In genomic region chr2:241842620-241843211, GRCh38 we compare ENCODE assay signal across 9 cellular contexts. TPM values are rescaled to one million over a fixed set of nuclear protein-coding genes. Genes with fewer than 3 reads are reported as not detected.
A peak's percentile ranks its signal among the peaks of the same experiment; 100 is the strongest.
DNase-seq lines count a peak whose midpoint lies in the region; ATAC-seq and TF ChIP-seq lines count a peak whose summit lies in the region.
"Had no signal": no experiment of that assay in that cellular context is flagged by ENCODE, and none has a peak within 500 bp of the region (broad histone marks: within the 10 kb centered on the region; RNA-seq: fewer than 3 reads in every experiment).

No MANE protein-coding gene starts in this region.

- peak; percentile 60 for ATAC-seq in activated naive CD8-positive, alpha-beta T cell treated with anti-CD3 and anti-CD28 coated beads, Interleukin-2, amount 50 U/mL, for 24 hours

- peak overlapping the region; percentile 71 for H3K4me3 Mint-ChIP-seq in activated naive CD8-positive, alpha-beta T cell treated with anti-CD3 and anti-CD28 coated beads, Interleukin-2, amount 50 U/mL, for 24 hours
- no peak overlapping the region for H3K4me3 Mint-ChIP-seq in chondrocyte (ENCODE audit: unreplicated experiment)

- H3K27ac Mint-ChIP-seq in activated naive CD8-positive, alpha-beta T cell treated with anti-CD3 and anti-CD28 coated beads, Interleukin-2, amount 50 U/mL, for 24 hours: peak overlapping the region; percentile 87
- H3K27ac Mint-ChIP-seq in chondrocyte (ENCODE audit: unreplicated experiment): no peak overlapping the region

- peaks cover 15% of the 10 kb centered on the region for H3K27me3 Mint-ChIP-seq in activated naive CD8-positive, alpha-beta T cell treated with anti-CD3 and anti-CD28 coated beads, Interleukin-2, amount 50 U/mL, for 24 hours
- H3K27me3 Mint-ChIP-seq in chondrocyte (ENCODE audit: low read depth): peaks cover 19% of the 10 kb centered on the region

- no peak for TF ChIP-seq CTCF in chondrocyte (IDR thresholded peaks at IDR 0.05)

- TF ChIP-seq POLR2A in GM18526 (IDR thresholded peaks at IDR 0.05; ENCODE audit: extremely low read depth, insufficient read length): peak; percentile 16

- peak overlapping the region; percentile 31 for H3K27ac ChIP-seq in muscle layer of duodenum (ENCODE audit: low read length)
- H3K27ac ChIP-seq: cardiac muscle cell had no signal

- peaks cover 10% of the 10 kb centered on the region for H3K36me3 Mint-ChIP-seq in activated naive CD8-positive, alpha-beta T cell treated with anti-CD3 and anti-CD28 coated beads, Interleukin-2, amount 50 U/mL, for 24 hours (ENCODE audit: low read depth)
- H3K36me3 Mint-ChIP-seq in chondrocyte (ENCODE audit: low read depth): no peaks in the 10 kb centered on the region

- H3K9me3 Mint-ChIP-seq in activated naive CD8-positive, alpha-beta T cell treated with anti-CD3 and anti-CD28 coated beads, Interleukin-2, amount 50 U/mL, for 24 hours: no peaks in the 10 kb centered on the region
- no peaks in the 10 kb centered on the region for H3K9me3 Mint-ChIP-seq in chondrocyte (ENCODE audit: low read depth)

- H3K27me3 ChIP-seq in muscle layer of duodenum (ENCODE audit: low read depth, low read length) (no peaks in the 10 kb centered on the region), MG63 (peaks cover 6% of the 10 kb centered on the region)

- DNase-seq in MV-4-11 (lab: John Stamatoyannopoulos, UW) (peak; percentile 94), NCI-H2171 (lab: John Stamatoyannopoulos, UW) (no peak), chondrocyte (ENCODE audit: low spot score) (no peak), MG63 (no peak), NCI-H345 treated with DMSO at 0.1 percent for 48 hours (lab: John Stamatoyannopoulos, UW; ENCODE audit: unreplicated experiment) (no peak)
- peak; percentile 73 for DNase-seq in activated naive CD8-positive, alpha-beta T cell treated with anti-CD3 and anti-CD28 coated beads, Interleukin-2, amount 50 U/mL, for 24 hours

- H3K4me1 Mint-ChIP-seq in activated naive CD8-positive, alpha-beta T cell treated with anti-CD3 and anti-CD28 coated beads, Interleukin-2, amount 50 U/mL, for 24 hours: peaks cover 43% of the 10 kb centered on the region
- peaks cover 18% of the 10 kb centered on the region for H3K4me1 Mint-ChIP-seq in chondrocyte (ENCODE audit: low read depth)

- H3K36me3 ChIP-seq in muscle layer of duodenum (ENCODE audit: control insufficient read depth in 1 of 2, insufficient read depth in 2 of 2, low read length in 2 of 2) (no peaks in the 10 kb centered on the region), MG63 (no peaks in the 10 kb centered on the region)
- H3K36me3 ChIP-seq: cardiac muscle cell had no signal

- H3K4me1 ChIP-seq in muscle layer of duodenum (ENCODE audit: control insufficient read depth in 1 of 2, insufficient read depth in 2 of 2, low read length in 2 of 2): peaks cover 0 to 13% of the 10 kb centered on the region in 2 donors

- H3K4me3 ChIP-seq in muscle layer of duodenum (ENCODE audit: low read depth in 1 of 2, low read length in 2 of 2) (peak overlapping the region in 1 of 2 donors; percentile 19), MG63 (no peak overlapping the region)
- H3K4me3 ChIP-seq: cardiac muscle cell had no signal

- H3K9me3 ChIP-seq in muscle layer of duodenum (ENCODE audit: control insufficient read depth in 1 of 2, low read length in 2 of 2) (no peaks in the 10 kb centered on the region), MG63 (no peaks in the 10 kb centered on the region)

RNA-seq across cellular contexts. Expression of gene PDCD1, which starts 16.0 kb away (rescaled TPM):
- total RNA-seq in chondrocyte: not detected in 3 replicates
- not detected in 2 replicates for total RNA-seq in MG63 (2014; rRNA removed; shearing (Covaris generic); ENCODE audit: low replicate concordance)
- total RNA-seq: cardiac muscle cell had no signal

RNA-seq across cellular contexts. Expression of gene RTP5, which starts 26.8 kb away (rescaled TPM):
- total RNA-seq in chondrocyte: not detected in 3 replicates
- not detected in 2 replicates for total RNA-seq in MG63 (2014; rRNA removed; shearing (Covaris generic); ENCODE audit: low replicate concordance)
- total RNA-seq: cardiac muscle cell had no signal

RNA-seq across cellular contexts. Expression of gene NEU4, which starts 33.7 kb away (rescaled TPM):
- total RNA-seq in chondrocyte: 0.42 to 1.3 TPM (median 0.85 TPM) in 3 replicates
- not detected in 2 replicates for total RNA-seq in MG63 (2014; rRNA removed; shearing (Covaris generic); ENCODE audit: low replicate concordance)

Comparison
In these comparisons a context has a peak if more than half of its experiments do, and no peak if none do; other contexts are left out.
1. DNase-seq: peak in MV-4-11 (single experiment) and activated naive CD8-positive, alpha-beta T cell treated with anti-CD3 and anti-CD28 coated beads, Interleukin-2, amount 50 U/mL, for 24 hours (single experiment); none in NCI-H2171 (single experiment), chondrocyte (single experiment), MG63 (single experiment) and NCI-H345 treated with DMSO at 0.1 percent for 48 hours (single experiment).